ENCODE assay signal across 7 cellular contexts in genomic region chr10:133377818-133378250, GRCh38. TPM values are rescaled to one million over a fixed set of nuclear protein-coding genes. Genes with fewer than 3 reads are reported as not detected.
A peak's percentile ranks its signal among the peaks of the same experiment; 100 is the strongest.
DNase-seq lines count a peak whose midpoint lies in the region; ATAC-seq and TF ChIP-seq lines count a peak whose summit lies in the region.
"Had no signal": no experiment of that assay in that cellular context is flagged by ENCODE, and none has a peak within 500 bp of the region (broad histone marks: within the 10 kb centered on the region; RNA-seq: fewer than 3 reads in every experiment).

No MANE protein-coding gene starts in this region.

- H3K27me3 ChIP-seq in PC-9 (ENCODE audit: insufficient read depth, low read depth) = no peaks in the 10 kb centered on the region

- H3K4me2 ChIP-seq in PC-9 = peak overlapping the region; percentile 93

- no peaks in the 10 kb centered on the region for H3K79me2 ChIP-seq in PC-9 (ENCODE audit: low read depth)

- H3K9me3 ChIP-seq in PC-9 (ENCODE audit: insufficient read depth, low read depth) = no peaks in the 10 kb centered on the region

- H3K36me3 Mint-ChIP-seq in stimulated activated memory B cell treated with anti-CD40 and anti-IgM and Interleukin-4, amounts not matched to agents 10 μg/mL and 1 μg/mL and 100 μg/mL, for 72 hours = peaks cover 6% of the 10 kb centered on the region

- H4K20me1 ChIP-seq in PC-9 (ENCODE audit: insufficient read depth) = no peaks in the 10 kb centered on the region

- H3K4me1 ChIP-seq in PC-9 (replicated peaks; ENCODE audit: insufficient read depth) = no peaks in the 10 kb centered on the region

- CTCF ChIA-PET in PC-9 (lab: Charles Lee) = no interaction called here

- H3K4me3 ChIP-seq in PC-9 (peak overlapping the region; percentile 64), fibroblast of pulmonary artery (replicated peaks; ENCODE audit: low read depth, low read length) (peak overlapping the region; percentile 67)

- no TSS peak for BruUV-seq in PC-9 (replicated peaks; lab: Mats Ljungman, UMichigan)

- ATAC-seq in stimulated activated memory B cell treated with anti-CD40 and anti-IgM and Interleukin-4, amounts not matched to agents 10 μg/mL and 1 μg/mL and 100 μg/mL, for 72 hours = no peak

- H3K9me3 Mint-ChIP-seq in stimulated activated memory B cell treated with anti-CD40 and anti-IgM and Interleukin-4, amounts not matched to agents 10 μg/mL and 1 μg/mL and 100 μg/mL, for 72 hours = no peaks in the 10 kb centered on the region

- H3K27me3 Mint-ChIP-seq in stimulated activated memory B cell treated with anti-CD40 and anti-IgM and Interleukin-4, amounts not matched to agents 10 μg/mL and 1 μg/mL and 100 μg/mL, for 72 hours = no peaks in the 10 kb centered on the region

- intact Hi-C loops in PC-9 (cut with micrococcal nuclease; ENCODE audit: unreplicated experiment) = loop anchor here (2.0 to 10.0 kb wide), 2 partner anchors 17 to 147 kb away; partner anchors contain the start of genes CYP2E1 and MTG1

- peaks cover 43% of the 10 kb centered on the region for H3K4me1 Mint-ChIP-seq in stimulated activated memory B cell treated with anti-CD40 and anti-IgM and Interleukin-4, amounts not matched to agents 10 μg/mL and 1 μg/mL and 100 μg/mL, for 72 hours

- peak overlapping the region; percentile 89 for H2AFZ ChIP-seq in PC-9

- H3K9me2 ChIP-seq in PC-9 (ENCODE audit: insufficient read depth) = no peaks in the 10 kb centered on the region

- H3K4me3 Mint-ChIP-seq in stimulated activated memory B cell treated with anti-CD40 and anti-IgM and Interleukin-4, amounts not matched to agents 10 μg/mL and 1 μg/mL and 100 μg/mL, for 72 hours = peak overlapping the region; percentile 78

- peak overlapping the region; percentile 55 for H3K27ac Mint-ChIP-seq in stimulated activated memory B cell treated with anti-CD40 and anti-IgM and Interleukin-4, amounts not matched to agents 10 μg/mL and 1 μg/mL and 100 μg/mL, for 72 hours

- TF ChIP-seq CTCF in PC-9 (conservative IDR thresholded peaks at IDR 0.05) = no peak
- no peak for TF ChIP-seq CTCF in fibroblast of pulmonary artery (IDR thresholded peaks at IDR 0.05; ENCODE audit: low read length, missing control alignments)

- DNase-seq in PC-9 (no peak), fibroblast of pulmonary artery (ENCODE audit: low read depth) (no peak), germinal center (ENCODE audit: low spot score) (no peak), iPS-NIHi7 (ENCODE audit: extremely low spot score) (no peak)
- no peak for DNase-seq in stimulated activated CD4-positive, alpha-beta T cell treated with anti-CD3 and anti-CD28 coated beads, Interleukin-4, amount 100 ng/mL, for 4 hours

- no peak overlapping the region for H3K27ac ChIP-seq in PC-9

- no peaks in the 10 kb centered on the region for H3K36me3 ChIP-seq in PC-9 (ENCODE audit: low read depth)

- H3F3A ChIP-seq in PC-9 (ENCODE audit: insufficient read depth, low read depth) = no peaks in the 10 kb centered on the region

- POLR2A ChIA-PET in PC-9 (lab: Charles Lee; ENCODE audit: unreplicated experiment) = no interaction called here

RNA-seq across cellular contexts. Expression of gene PAOX, which starts 1.2 kb away (rescaled TPM):
- 5.7 and 9.5 TPM in 2 replicates for total RNA-seq in PC-9 (2021)

RNA-seq across cellular contexts. Expression of gene ECHS1, which starts 4.7 kb away (rescaled TPM):
- 86.6 and 90.7 TPM in 2 replicates for total RNA-seq in PC-9 (2021)

RNA-seq across cellular contexts. Expression of gene MTG1, which starts 16.1 kb away (rescaled TPM):
- 33.0 and 45.9 TPM in 2 replicates for total RNA-seq in PC-9 (2021)

RNA-seq across cellular contexts. Expression of gene FUOM, which starts 20.0 kb away (rescaled TPM):
- total RNA-seq in PC-9 (2021) = 7.4 and 12.5 TPM in 2 replicates

RNA-seq across cellular contexts. Expression of gene PRAP1, which starts 30.7 kb away (rescaled TPM):
- total RNA-seq in PC-9 (2021) = not detected in 2 replicates
- total RNA-seq: M059J had no signal
